In the genomic region with DNA sequence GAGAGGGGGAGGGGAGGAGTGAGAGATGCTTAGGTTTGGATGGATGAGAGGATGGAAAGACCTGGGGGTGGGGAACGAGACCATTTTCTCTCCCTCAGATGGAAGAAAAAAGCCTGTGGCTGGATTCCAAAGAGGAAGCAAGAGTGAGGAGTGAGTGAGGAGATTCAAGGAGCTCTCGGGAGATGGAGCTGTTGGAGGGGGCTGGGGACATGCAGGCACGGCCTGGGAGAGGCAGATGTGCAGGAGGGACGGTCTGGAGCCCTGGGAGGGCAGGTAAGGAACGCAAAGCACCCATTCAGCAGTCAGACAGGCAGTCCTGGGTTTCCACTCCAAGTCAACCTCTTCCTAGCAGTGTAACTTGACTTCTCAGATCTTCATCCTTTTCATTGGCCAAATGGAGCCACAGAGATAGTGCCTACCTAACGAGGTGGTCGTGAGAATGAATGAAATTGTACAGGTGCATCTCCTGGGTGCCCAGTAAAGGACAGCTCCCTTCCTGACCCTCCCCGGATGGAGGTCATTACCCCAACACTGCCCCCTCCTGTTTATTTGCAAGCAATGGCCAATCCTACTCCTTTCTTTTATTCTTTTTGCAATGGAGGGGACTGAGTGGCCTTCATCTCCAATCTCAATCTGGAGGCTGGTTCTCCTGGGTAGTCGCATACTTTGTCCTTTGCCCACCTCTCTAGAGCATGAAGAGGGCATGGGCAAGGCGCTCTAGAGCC, we compare ENCODE assay signal across 11 cellular contexts. TPM values are rescaled to one million over a fixed set of nuclear protein-coding genes. Genes with fewer than 3 reads are reported as not detected.
DNase-seq lines count a peak whose midpoint lies in the region; ATAC-seq and TF ChIP-seq lines count a peak whose summit lies in the region.
"Had no signal": no experiment of that assay in that cellular context is flagged by ENCODE, and none has a peak within 500 bp of the region (broad histone marks: within the 10 kb centered on the region; RNA-seq: fewer than 3 reads in every experiment).

No MANE protein-coding gene starts in this region.

- CTCF ChIA-PET in SK-N-SH (lab: Yijun Ruan, JAX), result interaction anchor here (0.6 to 20.2 kb wide), 29 partner anchors 10 to 142 kb away, joined by 3 to 447 read pairs (median 4); partner anchors contain the start of gene PCDH1

- H3K4me1 ChIP-seq in SK-N-SH (ENCODE audit: control insufficient read depth in 1 of 2, insufficient read depth in 2 of 2, low read depth in 1 of 2, low read length in 1 of 2), result peaks cover 8 to 42% of the 10 kb centered on the region in 2 experiments; a peak in 2 of 4 replicates

- peaks cover 21% of the 10 kb centered on the region for H3K27me3 Mint-ChIP-seq in activated T-helper 1 cell treated with anti-CD3 and anti-CD28 coated beads, Interleukin-12 subunit alpha, Interleukin-12 subunit beta, Interleukin-2, Interleukin-4 antibody, amounts not matched to agents 30 ng/mL and 10 ng/mL and 1 ng/mL, durations not matched to agents 14 hours and 24 hours and 36 hours (ENCODE audit: insufficient read depth)
- H3K27me3 Mint-ChIP-seq: activated naive CD8-positive, alpha-beta T cell had no signal

- 26% methylated on average over 10 of the region's 10 CpGs for WGBS in SK-N-SH (ENCODE audit: low lambda C conversion rate)

- H3K4me1 Mint-ChIP-seq in activated T-helper 1 cell treated with anti-CD3 and anti-CD28 coated beads, Interleukin-12 subunit alpha, Interleukin-12 subunit beta, Interleukin-2, Interleukin-4 antibody, amounts not matched to agents 30 ng/mL and 10 ng/mL and 1 ng/mL, durations not matched to agents 14 hours and 24 hours and 36 hours (ENCODE audit: low read depth), result no peaks in the 10 kb centered on the region
- H3K4me1 Mint-ChIP-seq: memory B cell had no signal

- no peak overlapping the region for H3K27ac Mint-ChIP-seq in activated T-helper 1 cell treated with anti-CD3 and anti-CD28 coated beads, Interleukin-12 subunit alpha, Interleukin-12 subunit beta, Interleukin-2, Interleukin-4 antibody, amounts not matched to agents 30 ng/mL and 10 ng/mL and 1 ng/mL, durations not matched to agents 14 hours and 24 hours and 36 hours
- H3K27ac Mint-ChIP-seq: activated naive CD8-positive, alpha-beta T cell; memory B cell had no signal

- H3K4me3 ChIP-seq in SK-N-SH (ENCODE audit: low read depth in 2 of 2, low read length in 1 of 2), result no peak overlapping the region; a peak in 1 of 4 replicates

- H3K79me2 ChIP-seq in SK-N-SH (ENCODE audit: insufficient read depth), result no peaks in the 10 kb centered on the region

- H3K9ac ChIP-seq in SK-N-SH, result no peak overlapping the region

- TF ChIP-seq RAD21 in SK-N-SH (IDR thresholded peaks at IDR 0.05; ENCODE audit: low read length), result peak; percentile 44

- H3K9me3 ChIP-seq in SK-N-SH, result no peaks in the 10 kb centered on the region

- POLR2A ChIA-PET in SK-N-SH (lab: Yijun Ruan, JAX), result interaction anchor here (0.6 to 3.2 kb wide), 8 partner anchors 10 to 1711 kb away, joined by 3 to 13 read pairs (median 5); partner anchors contain the start of gene PCDH1

- no peak overlapping the region for H3K4me3 Mint-ChIP-seq in activated T-helper 1 cell treated with anti-CD3 and anti-CD28 coated beads, Interleukin-12 subunit alpha, Interleukin-12 subunit beta, Interleukin-2, Interleukin-4 antibody, amounts not matched to agents 30 ng/mL and 10 ng/mL and 1 ng/mL, durations not matched to agents 14 hours and 24 hours and 36 hours
- H3K4me3 Mint-ChIP-seq: activated naive CD8-positive, alpha-beta T cell; memory B cell had no signal

- no peak for TF ChIP-seq EP300 in SK-N-SH (IDR thresholded peaks at IDR 0.05; ENCODE audit: borderline replicate concordance in 1 of 2, low read depth in 1 of 2, low read length in 1 of 2)

- no peaks in the 10 kb centered on the region for H3K9me3 Mint-ChIP-seq in activated T-helper 1 cell treated with anti-CD3 and anti-CD28 coated beads, Interleukin-12 subunit alpha, Interleukin-12 subunit beta, Interleukin-2, Interleukin-4 antibody, amounts not matched to agents 30 ng/mL and 10 ng/mL and 1 ng/mL, durations not matched to agents 14 hours and 24 hours and 36 hours
- H3K9me3 Mint-ChIP-seq: memory B cell had no signal

- H3K36me3 ChIP-seq in SK-N-SH (replicated peaks in 1 of 2; ENCODE audit: control insufficient read depth in 1 of 2, insufficient read depth in 2 of 2, low read length in 1 of 2), result no peaks in the 10 kb centered on the region

- intact Hi-C loops in activated T-helper 1 cell treated with anti-CD3 and anti-CD28 coated beads, Interleukin-12 subunit alpha, Interleukin-12 subunit beta, Interleukin-2, Interleukin-4 antibody, amounts not matched to agents 30 ng/mL and 10 ng/mL and 1 ng/mL, durations not matched to agents 14 hours and 24 hours and 36 hours (cut with micrococcal nuclease), result loop anchor here (1.0 to 5.0 kb wide), 3 partner anchors 53 to 161 kb away; partner anchors contain the start of gene PCDH1

- peak; percentile 10 for TF ChIP-seq CTCF in AG09319 (IDR thresholded peaks at IDR 0.05; ENCODE audit: low read depth, low read length)
- peak; percentile 36 for TF ChIP-seq CTCF in GM13976 (IDR thresholded peaks at IDR 0.05; ENCODE audit: borderline replicate concordance, control extremely low read depth, extremely low read depth, insufficient read depth, missing control alignments)
- TF ChIP-seq CTCF in SK-N-SH (IDR thresholded peaks at IDR 0.05), result peak; percentile 55

- H4K20me1 ChIP-seq in SK-N-SH (ENCODE audit: insufficient read depth), result no peaks in the 10 kb centered on the region

- H3K36me3 Mint-ChIP-seq in activated T-helper 1 cell treated with anti-CD3 and anti-CD28 coated beads, Interleukin-12 subunit alpha, Interleukin-12 subunit beta, Interleukin-2, Interleukin-4 antibody, amounts not matched to agents 30 ng/mL and 10 ng/mL and 1 ng/mL, durations not matched to agents 14 hours and 24 hours and 36 hours (ENCODE audit: low read depth), result no peaks in the 10 kb centered on the region
- H3K36me3 Mint-ChIP-seq: activated naive CD8-positive, alpha-beta T cell; memory B cell had no signal

- H3K9me2 ChIP-seq in SK-N-SH, result no peaks in the 10 kb centered on the region

- peak overlapping the region in 1 of 2 experiments; percentile 66; a peak in 2 of 4 replicates for H3K27ac ChIP-seq in SK-N-SH (ENCODE audit: low read depth in 2 of 2, low read length in 1 of 2)
- H3K27ac ChIP-seq in layer of hippocampus (ENCODE audit: low read depth, low read length), result peak overlapping the region; percentile 13

- no peak overlapping the region for H3K4me2 ChIP-seq in SK-N-SH

- no peaks in the 10 kb centered on the region for H3F3A ChIP-seq in SK-N-SH (replicated peaks; ENCODE audit: insufficient read depth)

- no peak for ATAC-seq in GM21825 (IDR thresholded peaks at IDR 0.05; ENCODE audit: unreplicated experiment)

- no peak for DNase-seq in AG09319 (ENCODE audit: extremely low read depth, low read depth)
- DNase-seq in GM13976 (ENCODE audit: low spot score), result peak; percentile 74
- DNase-seq in SK-N-SH, result peak; percentile 64
- DNase-seq in islet precursor cell, result no peak
- no peak for DNase-seq in T-helper 9 cell
- DNase-seq in activated T-helper 1 cell treated with anti-CD3 and anti-CD28 coated beads, Interleukin-12 subunit alpha, Interleukin-12 subunit beta, Interleukin-2, Interleukin-4 antibody, amounts not matched to agents 30 ng/mL and 10 ng/mL and 1 ng/mL, durations not matched to agents 14 hours and 24 hours and 36 hours (ENCODE audit: low spot score), result no peak
- DNase-seq: NCI-H2029 treated with DMSO at 0.1 percent for 48 hours had no signal

- no peak overlapping the region for H2AFZ ChIP-seq in SK-N-SH (ENCODE audit: low read depth)

- in situ Hi-C loops in GM13976 (cut with MboI; ENCODE audit: low sequenced_read_pairs, unreplicated experiment), result no loop called here

- peaks cover 7% of the 10 kb centered on the region for H3K27me3 ChIP-seq in SK-N-SH (ENCODE audit: insufficient read depth)
- H3K27me3 ChIP-seq in layer of hippocampus (ENCODE audit: control insufficient read depth, insufficient read depth, low read length), result no peaks in the 10 kb centered on the region

TF ChIP-seq in SK-N-SH, 30 proteins besides CTCF, POLR2A, EP300 and RAD21:
- no peak for TF ChIP-seq TAF1 (IDR thresholded peaks at IDR 0.05; ENCODE audit: borderline replicate concordance, low read depth, low read length)
- TF ChIP-seq REST (IDR thresholded peaks at IDR 0.05; ENCODE audit: low read depth, low read length), result peak; percentile 65; the same call in 1 of the 2 replicates
- TF ChIP-seq MEF2A (IDR thresholded peaks at IDR 0.05; ENCODE audit: borderline replicate concordance, low read depth), result no peak
- TF ChIP-seq SMC3 (IDR thresholded peaks at IDR 0.05; ENCODE audit: low read depth, low read length), result peak; percentile 45
- no peak for TF ChIP-seq TEAD4 (IDR thresholded peaks at IDR 0.05; ENCODE audit: borderline replicate concordance, insufficient read depth)
TF ChIP-seq in SK-N-SH: peak in this region for 2.

RNA-seq across cellular contexts. Expression of gene PCDH1, which starts 52.2 kb away (rescaled TPM):
- 0.08 and 0.10 TPM in 2 replicates for polyA plus RNA-seq in SK-N-SH (2012; rRNA removed)
- 0.06 and 0.13 TPM in 2 replicates for polyA plus RNA-seq in SK-N-SH (2012; cell fraction: cytosol; rRNA removed)
- polyA plus RNA-seq in SK-N-SH (2012; cell fraction: nucleus; rRNA removed), result 0.05 and 0.31 TPM in 2 replicates
- total RNA-seq in activated T-helper 1 cell treated with anti-CD3 and anti-CD28 coated beads, Interleukin-12 subunit alpha, Interleukin-12 subunit beta, Interleukin-2, Interleukin-4 antibody, amounts not matched to agents 30 ng/mL and 10 ng/mL and 1 ng/mL, durations not matched to agents 14 hours and 24 hours and 36 hours, result not detected in 2 replicates

Comparison
In these comparisons a context has a peak if more than half of its experiments do, and no peak if none do; other contexts are left out.
1. DNase-seq: peak in GM13976 (single experiment) and SK-N-SH (single experiment); none in AG09319 (single experiment), islet precursor cell (single experiment), T-helper 9 cell (single experiment) and activated T-helper 1 cell treated with anti-CD3 and anti-CD28 coated beads, Interleukin-12 subunit alpha, Interleukin-12 subunit beta, Interleukin-2, Interleukin-4 antibody, amounts not matched to agents 30 ng/mL and 10 ng/mL and 1 ng/mL, durations not matched to agents 14 hours and 24 hours and 36 hours (single experiment).
2. Peak in every context shown above with its lines, with median percentiles within 50 percentile points of each other: CTCF ChIP-seq.